ENCODE assay signal across 8 cellular contexts in the genomic region with DNA sequence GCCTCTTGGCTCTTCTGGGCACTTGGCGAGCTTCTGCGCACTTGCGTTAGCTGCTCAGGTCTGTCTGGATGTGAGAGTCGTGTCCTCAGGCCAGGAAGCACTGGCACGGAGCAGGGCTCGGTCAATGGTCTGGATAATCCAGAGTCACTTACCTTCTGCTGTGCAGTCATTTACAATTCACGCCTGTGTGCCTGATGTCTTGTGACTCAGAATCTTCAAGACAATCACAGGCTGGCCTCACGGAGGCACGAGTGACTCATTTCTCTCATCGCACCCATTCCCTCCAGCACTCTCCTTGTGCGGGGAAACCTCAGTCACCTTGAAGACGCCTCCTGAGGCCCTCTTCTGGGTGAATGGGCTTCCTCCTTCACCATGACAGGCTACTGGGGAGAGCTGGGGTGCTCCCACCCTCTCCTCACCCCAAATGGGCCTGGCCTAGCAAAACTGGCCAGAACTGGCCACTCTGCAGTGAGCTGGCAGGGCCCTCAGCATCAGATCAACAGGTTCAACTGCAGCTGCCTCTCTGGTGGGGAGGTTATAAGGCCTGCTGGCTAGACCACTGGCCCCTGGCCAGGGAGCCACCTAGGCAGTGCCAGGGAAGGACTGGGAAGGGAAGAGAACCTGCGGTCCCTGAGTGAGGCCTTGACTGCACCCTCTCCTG. TPM values are rescaled to one million over a fixed set of nuclear protein-coding genes. Genes with fewer than 3 reads are reported as not detected.
DNase-seq lines count a peak whose midpoint lies in the region; ATAC-seq and FAIRE-seq lines count a peak whose summit lies in the region.

No MANE protein-coding gene starts in this region.

- peak overlapping the region in 3 of 5 donors; percentile 44 to 96 (median 92) for H3K9ac ChIP-seq in subcutaneous abdominal adipose tissue (ENCODE audit: low read length in 5 of 5)

- H3K27me3 Mint-ChIP-seq in CD4-positive, CD25-positive, alpha-beta regulatory T cell = no peaks in the 10 kb centered on the region
- H3K27me3 Mint-ChIP-seq in activated CD4-positive, alpha-beta T cell treated with anti-CD3 and anti-CD28 coated beads for 36 hours = no peaks in the 10 kb centered on the region
- no peaks in the 10 kb centered on the region for H3K27me3 Mint-ChIP-seq in natural killer cell treated with Interleukin-12 subunit alpha and Interleukin-12 subunit beta and Interleukin-15 and Interleukin-18, amount 100 ng/mL, for 72 hours

- CTCF ChIA-PET in activated CD4-positive, alpha-beta T cell treated with anti-CD3 and anti-CD28 coated beads for 36 hours (lab: Charles Lee) = interaction anchor here (0.6 to 0.9 kb wide), 5 partner anchors 11 to 219 kb away, joined by 3 to 4 read pairs (median 3); partner anchors contain the start of gene METTL26

- H3K9me3 ChIP-seq in CD4-positive, CD25-positive, alpha-beta regulatory T cell (ENCODE audit: control insufficient read depth in 2 of 2, low read length in 2 of 2) = no peaks in the 10 kb centered on the region
- H3K9me3 ChIP-seq in subcutaneous abdominal adipose tissue (ENCODE audit: control insufficient read depth in 5 of 5, low read length in 5 of 5) = no peaks in the 10 kb centered on the region

- peak in 2 of 3 donors; percentile 4 to 79 for DNase-seq in CD4-positive, CD25-positive, alpha-beta regulatory T cell
- peak; percentile 68 for DNase-seq in HTR-8/SVneo (ENCODE audit: insufficient read length, low spot score)
- DNase-seq in activated CD4-positive, alpha-beta T cell treated with anti-CD3 and anti-CD28 coated beads for 36 hours = peak; percentile 90
- peak; percentile 66 for DNase-seq in dedifferentiated amniotic fluid mesenchymal stem cell (ENCODE audit: extremely low spot score)
- DNase-seq in natural killer cell treated with Interleukin-12 subunit alpha and Interleukin-12 subunit beta and Interleukin-15 and Interleukin-18, amount 100 ng/mL, for 72 hours (ENCODE audit: low spot score) = peak; percentile 84
- no peak for DNase-seq in NCI-H748 treated with DMSO at 0.1 percent for 48 hours (lab: John Stamatoyannopoulos, UW)

- H3K4me3 Mint-ChIP-seq in CD4-positive, CD25-positive, alpha-beta regulatory T cell = peak overlapping the region; percentile 41 to 87 (median 70)
- peak overlapping the region; percentile 81 for H3K4me3 Mint-ChIP-seq in activated CD4-positive, alpha-beta T cell treated with anti-CD3 and anti-CD28 coated beads for 36 hours
- H3K4me3 Mint-ChIP-seq in natural killer cell treated with Interleukin-12 subunit alpha and Interleukin-12 subunit beta and Interleukin-15 and Interleukin-18, amount 100 ng/mL, for 72 hours = peak overlapping the region; percentile 87

- peaks cover 0 to 40% (median 10%) of the 10 kb centered on the region in 4 donors for H3K4me1 Mint-ChIP-seq in CD4-positive, CD25-positive, alpha-beta regulatory T cell
- H3K4me1 Mint-ChIP-seq in activated CD4-positive, alpha-beta T cell treated with anti-CD3 and anti-CD28 coated beads for 36 hours = peaks cover 35% of the 10 kb centered on the region
- H3K4me1 Mint-ChIP-seq in natural killer cell treated with Interleukin-12 subunit alpha and Interleukin-12 subunit beta and Interleukin-15 and Interleukin-18, amount 100 ng/mL, for 72 hours (ENCODE audit: low read depth in 2 of 2) = peaks cover 21 to 34% of the 10 kb centered on the region in 2 donors

- FAIRE-seq in HTR-8/SVneo (lab: Jason Lieb, UNC) = peak; percentile 55

- no peaks in the 10 kb centered on the region for H3K36me3 ChIP-seq in CD4-positive, CD25-positive, alpha-beta regulatory T cell (ENCODE audit: control insufficient read depth, insufficient read depth, low read length)
- peaks cover 0 to 9% (median 4%) of the 10 kb centered on the region in 5 donors for H3K36me3 ChIP-seq in subcutaneous abdominal adipose tissue (ENCODE audit: control insufficient read depth in 5 of 5, insufficient read depth in 5 of 5, low read length in 5 of 5)

- no peaks in the 10 kb centered on the region for H3K27me3 ChIP-seq in CD4-positive, CD25-positive, alpha-beta regulatory T cell (ENCODE audit: control insufficient read depth, insufficient read depth, low read length)
- no peaks in the 10 kb centered on the region for H3K27me3 ChIP-seq in subcutaneous abdominal adipose tissue (ENCODE audit: control insufficient read depth in 5 of 5, insufficient read depth in 4 of 5, low read length in 5 of 5)

- H3K27ac Mint-ChIP-seq in CD4-positive, CD25-positive, alpha-beta regulatory T cell = peak overlapping the region; percentile 60 to 83 (median 62)
- peak overlapping the region; percentile 96 for H3K27ac Mint-ChIP-seq in activated CD4-positive, alpha-beta T cell treated with anti-CD3 and anti-CD28 coated beads for 36 hours
- peak overlapping the region; percentile 92 to 93 for H3K27ac Mint-ChIP-seq in natural killer cell treated with Interleukin-12 subunit alpha and Interleukin-12 subunit beta and Interleukin-15 and Interleukin-18, amount 100 ng/mL, for 72 hours

- peak overlapping the region; percentile 24 for H3K27ac ChIP-seq in CD4-positive, CD25-positive, alpha-beta regulatory T cell (ENCODE audit: insufficient read depth, low read length, poor library complexity, severe bottlenecking)
- H3K27ac ChIP-seq in subcutaneous abdominal adipose tissue (ENCODE audit: low read depth, low read length) = no peak overlapping the region

- no peak overlapping the region for H3K4me3 ChIP-seq in CD4-positive, CD25-positive, alpha-beta regulatory T cell (ENCODE audit: low read depth, low read length)
- H3K4me3 ChIP-seq in subcutaneous abdominal adipose tissue (ENCODE audit: low read depth in 1 of 5, low read length in 5 of 5) = peak overlapping the region; percentile 72 to 85 (median 77)

- ATAC-seq in CD4-positive, CD25-positive, alpha-beta regulatory T cell (ENCODE audit: low read depth in 2 of 2) = peak; percentile 10 to 16
- peak; percentile 74 for ATAC-seq in activated CD4-positive, alpha-beta T cell treated with anti-CD3 and anti-CD28 coated beads for 36 hours
- ATAC-seq in natural killer cell treated with Interleukin-12 subunit alpha and Interleukin-12 subunit beta and Interleukin-15 and Interleukin-18, amount 100 ng/mL, for 72 hours = peak; percentile 62 to 70
- no peak for ATAC-seq in HG03045 (IDR thresholded peaks at IDR 0.05; ENCODE audit: unreplicated experiment)

- H3K4me1 ChIP-seq in CD4-positive, CD25-positive, alpha-beta regulatory T cell (ENCODE audit: control insufficient read depth, insufficient read depth, low read length, poor library complexity, severe bottlenecking) = peaks cover 43% of the 10 kb centered on the region
- H3K4me1 ChIP-seq in subcutaneous abdominal adipose tissue (ENCODE audit: control insufficient read depth in 5 of 5, insufficient read depth in 5 of 5, low read length in 5 of 5) = peaks cover 19 to 54% (median 43%) of the 10 kb centered on the region in 5 donors

- H3K36me3 Mint-ChIP-seq in CD4-positive, CD25-positive, alpha-beta regulatory T cell = no peaks in the 10 kb centered on the region
- peaks cover 25% of the 10 kb centered on the region for H3K36me3 Mint-ChIP-seq in activated CD4-positive, alpha-beta T cell treated with anti-CD3 and anti-CD28 coated beads for 36 hours (ENCODE audit: low read depth)
- no peaks in the 10 kb centered on the region for H3K36me3 Mint-ChIP-seq in natural killer cell treated with Interleukin-12 subunit alpha and Interleukin-12 subunit beta and Interleukin-15 and Interleukin-18, amount 100 ng/mL, for 72 hours

- POLR2A ChIA-PET in activated CD4-positive, alpha-beta T cell treated with anti-CD3 and anti-CD28 coated beads for 36 hours (lab: Charles Lee) = no interaction called here

- H3K9me3 Mint-ChIP-seq in CD4-positive, CD25-positive, alpha-beta regulatory T cell = no peaks in the 10 kb centered on the region
- no peaks in the 10 kb centered on the region for H3K9me3 Mint-ChIP-seq in activated CD4-positive, alpha-beta T cell treated with anti-CD3 and anti-CD28 coated beads for 36 hours (ENCODE audit: low read depth)
- no peaks in the 10 kb centered on the region for H3K9me3 Mint-ChIP-seq in natural killer cell treated with Interleukin-12 subunit alpha and Interleukin-12 subunit beta and Interleukin-15 and Interleukin-18, amount 100 ng/mL, for 72 hours

- intact Hi-C loops in activated CD4-positive, alpha-beta T cell treated with anti-CD3 and anti-CD28 coated beads for 36 hours (cut with DNase I, micrococcal nuclease) = loop anchor here (1.0 to 5.0 kb wide), 12 partner anchors 83 to 1182 kb away; partner anchors contain the start of genes LUC7L (in 2 of the 2), CRAMP1 (in 1 of the 2), IFT140 (in 1 of the 2) and JMJD8 (in 1 of the 2)

RNA-seq across cellular contexts. Expression of gene CAPN15, which starts 1.9 kb away (rescaled TPM):
- 82.6 TPM for total RNA-seq in CD4-positive, CD25-positive, alpha-beta regulatory T cell
- 1 to 10 TPM; 3.0 to 8.5 (median 5.2) TPM for polyA plus RNA-seq in CD4-positive, CD25-positive, alpha-beta regulatory T cell
- 10 to 100 TPM; 64.7 to 69.7 TPM for total RNA-seq in activated CD4-positive, alpha-beta T cell treated with anti-CD3 and anti-CD28 coated beads for 36 hours
- 100 to 1,000 TPM; 139 to 201 TPM for total RNA-seq in natural killer cell treated with Interleukin-12 subunit alpha and Interleukin-12 subunit beta and Interleukin-15 and Interleukin-18, amount 100 ng/mL, for 72 hours

RNA-seq across cellular contexts. Expression of gene PRR35, which starts 34.5 kb away (rescaled TPM):
- total RNA-seq in CD4-positive, CD25-positive, alpha-beta regulatory T cell = not detected
- polyA plus RNA-seq in CD4-positive, CD25-positive, alpha-beta regulatory T cell = not detected
- total RNA-seq in activated CD4-positive, alpha-beta T cell treated with anti-CD3 and anti-CD28 coated beads for 36 hours = not detected
- total RNA-seq in natural killer cell treated with Interleukin-12 subunit alpha and Interleukin-12 subunit beta and Interleukin-15 and Interleukin-18, amount 100 ng/mL, for 72 hours = under 1 TPM; 0.12 to 0.64 TPM

RNA-seq across cellular contexts. Expression of gene NHLRC4, which starts 41.2 kb away (rescaled TPM):
- 1.9 TPM for total RNA-seq in CD4-positive, CD25-positive, alpha-beta regulatory T cell
- 1 to 10 TPM; 3.7 to 5.6 (median 4.8) TPM for polyA plus RNA-seq in CD4-positive, CD25-positive, alpha-beta regulatory T cell
- under 1 TPM; 0.19 to 0.87 TPM for total RNA-seq in activated CD4-positive, alpha-beta T cell treated with anti-CD3 and anti-CD28 coated beads for 36 hours
- under 1 TPM; 0.33 to 0.48 TPM for total RNA-seq in natural killer cell treated with Interleukin-12 subunit alpha and Interleukin-12 subunit beta and Interleukin-15 and Interleukin-18, amount 100 ng/mL, for 72 hours

RNA-seq across cellular contexts. Expression of gene PIGQ, which starts 44.1 kb away (rescaled TPM):
- 25.7 TPM for total RNA-seq in CD4-positive, CD25-positive, alpha-beta regulatory T cell
- polyA plus RNA-seq in CD4-positive, CD25-positive, alpha-beta regulatory T cell = 10 to 100 TPM; 11.6 to 15.3 (median 12.9) TPM
- 10 to 100 TPM; 24.2 to 24.7 TPM for total RNA-seq in activated CD4-positive, alpha-beta T cell treated with anti-CD3 and anti-CD28 coated beads for 36 hours
- 10 to 100 TPM; 27.6 to 60.9 TPM for total RNA-seq in natural killer cell treated with Interleukin-12 subunit alpha and Interleukin-12 subunit beta and Interleukin-15 and Interleukin-18, amount 100 ng/mL, for 72 hours
